Comparison of ENCODE assay signal across 1 cellular context in genomic region chr11:914747-915493, GRCh38.
TF ChIP-seq lines count a peak whose summit lies in the region.

No MANE protein-coding gene starts in this region.

TF ChIP-seq in HepG2, 621 proteins besides CTCF, POLR2A, EP300 and RAD21 (continued from another document):
- TF ChIP-seq THRA (CRISPR knock-in tag; IDR thresholded peaks at IDR 0.05; ENCODE audit: borderline replicate concordance) (peak; percentile 95), SNRNP70 (IDR thresholded peaks at IDR 0.05; ENCODE audit: low read depth, low read length) (no peak), CENPBD1 (CRISPR knock-in tag; IDR thresholded peaks at IDR 0.05; ENCODE audit: borderline replicate concordance, low read depth) (no peak), ZIK1 (CRISPR knock-in tag; IDR thresholded peaks at IDR 0.05; ENCODE audit: borderline replicate concordance, low read depth) (peak; percentile 34; the same call in 1 of the 2 replicates), NCOR1 (IDR thresholded peaks at IDR 0.05; ENCODE audit: borderline replicate concordance, low read length) (no peak), ZNF224 (CRISPR knock-in tag; IDR thresholded peaks at IDR 0.05) (peak; percentile 12; the same call in 1 of the 2 replicates), ZNF839 (CRISPR knock-in tag; IDR thresholded peaks at IDR 0.05; ENCODE audit: borderline replicate concordance) (no peak), KAT7 (CRISPR knock-in tag; IDR thresholded peaks at IDR 0.05; ENCODE audit: borderline replicate concordance) (peak; percentile 59; the same call in 1 of the 2 replicates), RFX5 (IDR thresholded peaks at IDR 0.05; ENCODE audit: low read depth, low read length) (no peak), ZNF772 (CRISPR knock-in tag; IDR thresholded peaks at IDR 0.05) (peak; percentile 76; the same call in 1 of the 2 replicates), ZSCAN9 (CRISPR knock-in tag; IDR thresholded peaks at IDR 0.05; ENCODE audit: borderline replicate concordance) (no peak), NONO (IDR thresholded peaks at IDR 0.05) (no peak), NONO (CRISPR knock-in tag; conservative IDR thresholded peaks at IDR 0.05) (0 out of 2 replicates have a peak, but pooled peaks have one; percentile 20)
- TF ChIP-seq, protein P1, sequence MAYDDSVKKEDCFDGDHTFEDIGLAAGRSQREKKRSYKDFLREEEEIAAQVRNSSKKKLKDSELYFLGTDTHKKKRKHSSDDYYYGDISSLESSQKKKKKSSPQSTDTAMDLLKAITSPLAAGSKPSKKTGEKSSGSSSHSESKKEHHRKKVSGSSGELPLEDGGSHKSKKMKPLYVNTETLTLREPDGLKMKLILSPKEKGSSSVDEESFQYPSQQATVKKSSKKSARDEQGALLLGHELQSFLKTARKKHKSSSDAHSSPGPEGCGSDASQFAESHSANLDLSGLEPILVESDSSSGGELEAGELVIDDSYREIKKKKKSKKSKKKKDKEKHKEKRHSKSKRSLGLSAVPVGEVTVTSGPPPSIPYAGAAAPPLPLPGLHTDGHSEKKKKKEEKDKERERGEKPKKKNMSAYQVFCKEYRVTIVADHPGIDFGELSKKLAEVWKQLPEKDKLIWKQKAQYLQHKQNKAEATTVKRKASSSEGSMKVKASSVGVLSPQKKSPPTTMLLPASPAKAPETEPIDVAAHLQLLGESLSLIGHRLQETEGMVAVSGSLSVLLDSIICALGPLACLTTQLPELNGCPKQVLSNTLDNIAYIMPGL (CRISPR knock-in tag; IDR thresholded peaks at IDR 0.05; ENCODE audit: borderline replicate concordance in 1 of 2, low read depth in 1 of 2): no peak
- TF ChIP-seq, protein P2, sequence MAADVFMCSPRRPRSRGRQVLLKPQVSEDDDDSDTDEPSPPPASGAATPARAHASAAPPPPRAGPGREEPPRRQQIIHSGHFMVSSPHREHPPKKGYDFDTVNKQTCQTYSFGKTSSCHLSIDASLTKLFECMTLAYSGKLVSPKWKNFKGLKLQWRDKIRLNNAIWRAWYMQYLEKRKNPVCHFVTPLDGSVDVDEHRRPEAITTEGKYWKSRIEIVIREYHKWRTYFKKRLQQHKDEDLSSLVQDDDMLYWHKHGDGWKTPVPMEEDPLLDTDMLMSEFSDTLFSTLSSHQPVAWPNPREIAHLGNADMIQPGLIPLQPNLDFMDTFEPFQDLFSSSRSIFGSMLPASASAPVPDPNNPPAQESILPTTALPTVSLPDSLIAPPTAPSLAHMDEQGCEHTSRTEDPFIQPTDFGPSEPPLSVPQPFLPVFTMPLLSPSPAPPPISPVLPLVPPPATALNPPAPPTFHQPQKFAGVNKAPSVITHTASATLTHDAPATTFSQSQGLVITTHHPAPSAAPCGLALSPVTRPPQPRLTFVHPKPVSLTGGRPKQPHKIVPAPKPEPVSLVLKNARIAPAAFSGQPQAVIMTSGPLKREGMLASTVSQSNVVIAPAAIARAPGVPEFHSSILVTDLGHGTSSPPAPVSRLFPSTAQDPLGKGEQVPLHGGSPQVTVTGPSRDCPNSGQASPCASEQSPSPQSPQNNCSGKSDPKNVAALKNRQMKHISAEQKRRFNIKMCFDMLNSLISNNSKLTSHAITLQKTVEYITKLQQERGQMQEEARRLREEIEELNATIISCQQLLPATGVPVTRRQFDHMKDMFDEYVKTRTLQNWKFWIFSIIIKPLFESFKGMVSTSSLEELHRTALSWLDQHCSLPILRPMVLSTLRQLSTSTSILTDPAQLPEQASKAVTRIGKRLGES (CRISPR knock-in tag; IDR thresholded peaks at IDR 0.05; ENCODE audit: borderline replicate concordance): no peak
